Comparison of ENCODE assay signal across 19 cellular contexts in genomic region chr1:245939756-245940345, GRCh38.
"Had no signal": no experiment of that assay in that cellular context is flagged by ENCODE, and none has a peak within 500 bp of the region (broad histone marks: within the 10 kb centered on the region; RNA-seq: fewer than 3 reads in every experiment).

No MANE protein-coding gene starts in this region.

- H3K36me3 ChIP-seq: esophagus muscularis mucosa, gastrocnemius medialis, heart right ventricle, left ventricle myocardium inferior, sigmoid colon, tibial artery, upper lobe of left lung, uterus had no signal

- H3K27ac ChIP-seq: epithelial cell of prostate, esophagus muscularis mucosa, gastrocnemius medialis, heart right ventricle, left ventricle myocardium inferior, sigmoid colon, tibial artery, upper lobe of left lung, uterus had no signal

- ATAC-seq: effector memory CD8-positive, alpha-beta T cell; gastrocnemius medialis; heart right ventricle; stimulated activated naive CD8-positive, alpha-beta T cell treated with anti-CD3 and anti-CD28 coated beads, Interleukin-15, Interleukin-2, amounts not matched to agents 100 U/mL and 50 U/mL, for 24 hours had no signal

- H3K27me3 Mint-ChIP-seq: dendritic cell treated with granulocyte-macrophage colony-stimulating factor and Interleukin-4, amounts not matched to agents 40 ng/mL and 50 ng/mL, for 4 days; effector memory CD8-positive, alpha-beta T cell; naive B cell had no signal

- H3K4me1 ChIP-seq: esophagus muscularis mucosa, gastrocnemius medialis, heart right ventricle, left ventricle myocardium inferior, sigmoid colon, tibial artery, upper lobe of left lung, uterus had no signal

- H3K4me3 ChIP-seq: esophagus muscularis mucosa, gastrocnemius medialis, heart right ventricle, left ventricle myocardium inferior, lung, sigmoid colon, tibial artery, upper lobe of left lung, uterus had no signal

- H3K27ac Mint-ChIP-seq: dendritic cell treated with granulocyte-macrophage colony-stimulating factor and Interleukin-4, amounts not matched to agents 40 ng/mL and 50 ng/mL, for 4 days; effector memory CD8-positive, alpha-beta T cell had no signal

- H3K9me3 ChIP-seq: gastrocnemius medialis, sigmoid colon, tibial artery, uterus had no signal

- H3K4me3 Mint-ChIP-seq: dendritic cell treated with granulocyte-macrophage colony-stimulating factor and Interleukin-4, amounts not matched to agents 40 ng/mL and 50 ng/mL, for 4 days; effector memory CD8-positive, alpha-beta T cell; naive B cell had no signal

- H3K27me3 ChIP-seq: esophagus muscularis mucosa, gastrocnemius medialis, heart right ventricle, sigmoid colon, tibial artery, upper lobe of left lung, uterus had no signal

- H3K9me3 Mint-ChIP-seq: dendritic cell treated with granulocyte-macrophage colony-stimulating factor and Interleukin-4, amounts not matched to agents 40 ng/mL and 50 ng/mL, for 4 days; effector memory CD8-positive, alpha-beta T cell had no signal

- DNase-seq: effector memory CD8-positive, alpha-beta T cell; gastrocnemius medialis; heart right ventricle; left ventricle myocardium inferior; mesenchymal stem cell; midbrain; naive B cell; posterior cingulate gyrus; sigmoid colon; small intestine; stimulated activated CD4-positive, alpha-beta T cell treated with anti-CD3 and anti-CD28 coated beads, Interleukin-12 subunit alpha, Interleukin-12 subunit beta, amount 100 ng/mL, for 4 hours; stimulated activated naive CD8-positive, alpha-beta T cell treated with anti-CD3 and anti-CD28 coated beads, Interleukin-15, Interleukin-2, amounts not matched to agents 100 U/mL and 50 U/mL, for 24 hours; tibial artery; upper lobe of left lung; uterus had no signal
